8 cellular contexts compared by ENCODE assay signal in the genomic region with DNA sequence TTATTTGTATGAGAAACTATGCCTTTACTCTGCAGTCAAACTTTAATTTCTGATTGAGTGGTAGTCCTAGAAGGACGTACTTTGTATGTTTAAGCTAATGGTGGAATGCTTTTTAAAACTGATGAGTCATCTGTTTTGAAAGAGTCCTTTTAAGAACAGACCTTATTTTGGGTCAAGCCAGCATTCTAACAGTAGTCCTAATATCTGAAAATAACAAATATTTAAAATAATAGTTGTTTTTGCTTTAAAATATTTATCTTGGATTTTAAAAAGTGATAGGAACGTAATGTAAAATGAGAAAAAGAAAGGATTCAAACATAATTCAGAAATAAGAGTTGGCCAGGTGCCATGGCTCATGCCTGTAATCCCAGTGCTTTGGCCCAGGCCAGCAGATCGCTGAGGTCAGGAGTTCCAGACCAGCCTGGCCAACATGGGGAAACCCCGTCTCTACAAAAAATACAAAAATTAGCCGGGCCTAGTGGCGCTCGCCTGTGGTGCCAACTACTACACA. TPM values are rescaled to one million over a fixed set of nuclear protein-coding genes. Genes with fewer than 3 reads are reported as not detected.
DNase-seq lines count a peak whose midpoint lies in the region; ATAC-seq and TF ChIP-seq lines count a peak whose summit lies in the region.

No MANE protein-coding gene starts in this region.

- peak overlapping the region; percentile 93 for H3K4me3 Mint-ChIP-seq in HFFc6
- peak overlapping the region; percentile 97 for H3K4me3 Mint-ChIP-seq in activated B cell treated with CpG ODN at 0.5 μM for 24 hours
- H3K4me3 Mint-ChIP-seq in stimulated activated memory B cell treated with anti-CD40 and anti-IgM and Interleukin-4, amounts not matched to agents 10 μg/mL and 1 μg/mL and 100 μg/mL, for 72 hours: peak overlapping the region; percentile 36

- intact Hi-C loops in activated B cell treated with CpG ODN at 0.5 μM for 24 hours (cut with micrococcal nuclease): loop anchor here (10.0 kb wide), 1 partner anchor 526 kb away; no protein-coding TSS in a partner anchor

- no peak for ATAC-seq in activated B cell treated with CpG ODN at 0.5 μM for 24 hours (ENCODE audit: low read depth)
- ATAC-seq in stimulated activated memory B cell treated with anti-CD40 and anti-IgM and Interleukin-4, amounts not matched to agents 10 μg/mL and 1 μg/mL and 100 μg/mL, for 72 hours: no peak

- H3K36me3 Mint-ChIP-seq in HFFc6 (ENCODE audit: low read depth) (peaks cover 8% of the 10 kb centered on the region), activated B cell treated with CpG ODN at 0.5 μM for 24 hours (ENCODE audit: low read depth) (peaks cover 23% of the 10 kb centered on the region)
- peaks cover 8% of the 10 kb centered on the region for H3K36me3 Mint-ChIP-seq in stimulated activated memory B cell treated with anti-CD40 and anti-IgM and Interleukin-4, amounts not matched to agents 10 μg/mL and 1 μg/mL and 100 μg/mL, for 72 hours

- H3K4me1 Mint-ChIP-seq in HFFc6 (ENCODE audit: low read depth) (peaks cover 36% of the 10 kb centered on the region), activated B cell treated with CpG ODN at 0.5 μM for 24 hours (peaks cover 30% of the 10 kb centered on the region)
- peaks cover 37% of the 10 kb centered on the region for H3K4me1 Mint-ChIP-seq in stimulated activated memory B cell treated with anti-CD40 and anti-IgM and Interleukin-4, amounts not matched to agents 10 μg/mL and 1 μg/mL and 100 μg/mL, for 72 hours

- POLR2A ChIA-PET in activated B cell treated with CpG ODN at 0.5 μM for 24 hours (lab: Charles Lee): interaction anchor here (1.6 to 3.7 kb wide), 2 partner anchors 9 to 256 kb away, joined by 6 to 45 read pairs; partner anchors contain the start of gene GSK3B

- no peak for TF ChIP-seq CTCF in AG09309 (IDR thresholded peaks at IDR 0.05; ENCODE audit: control insufficient read depth, insufficient read depth, low read depth, low read length, missing control alignments)
- no peak for TF ChIP-seq CTCF in HFFc6 (IDR thresholded peaks at IDR 0.05)
- TF ChIP-seq CTCF in activated B cell treated with CpG ODN at 0.5 μM for 24 hours (IDR thresholded peaks at IDR 0.05): no peak
- TF ChIP-seq CTCF in right atrium auricular region (IDR thresholded peaks at IDR 0.05): no peak

- peaks cover 8% of the 10 kb centered on the region for H3K27me3 Mint-ChIP-seq in HFFc6 (ENCODE audit: insufficient read depth)
- no peaks in the 10 kb centered on the region for H3K27me3 Mint-ChIP-seq in activated B cell treated with CpG ODN at 0.5 μM for 24 hours
- H3K27me3 Mint-ChIP-seq in stimulated activated memory B cell treated with anti-CD40 and anti-IgM and Interleukin-4, amounts not matched to agents 10 μg/mL and 1 μg/mL and 100 μg/mL, for 72 hours: no peaks in the 10 kb centered on the region

- H3K36me3 ChIP-seq in right atrium auricular region: no peaks in the 10 kb centered on the region

- no peaks in the 10 kb centered on the region for H3K27me3 ChIP-seq in right atrium auricular region

- H3K27ac ChIP-seq in right atrium auricular region: peak overlapping the region; percentile 94 to 95

- peaks cover 0 to 14% of the 10 kb centered on the region in 2 donors for H3K4me1 ChIP-seq in right atrium auricular region

- no peaks in the 10 kb centered on the region for H3K9me3 ChIP-seq in right atrium auricular region

- H3K9me3 Mint-ChIP-seq in HFFc6 (no peaks in the 10 kb centered on the region), activated B cell treated with CpG ODN at 0.5 μM for 24 hours (no peaks in the 10 kb centered on the region)
- no peaks in the 10 kb centered on the region for H3K9me3 Mint-ChIP-seq in stimulated activated memory B cell treated with anti-CD40 and anti-IgM and Interleukin-4, amounts not matched to agents 10 μg/mL and 1 μg/mL and 100 μg/mL, for 72 hours

- DNase-seq in AG09309 (ENCODE audit: low read depth) (peak; percentile 28), HFFc6 (peak; percentile 70), activated B cell treated with CpG ODN at 0.5 μM for 24 hours (no peak), right atrium auricular region (ENCODE audit: low spot score) (peak; percentile 62), amniotic stem cell (lab: John Stamatoyannopoulos, UW) (no peak), CD1c-positive myeloid dendritic cell (ENCODE audit: extremely low spot score) (no peak)
- no peak for DNase-seq in stimulated activated CD4-positive, alpha-beta T cell treated with anti-CD3 and anti-CD28 coated beads, Interleukin-4, amount 100 ng/mL, for 24 hours

- H3K27ac Mint-ChIP-seq in HFFc6: peak overlapping the region; percentile 89
- H3K27ac Mint-ChIP-seq in activated B cell treated with CpG ODN at 0.5 μM for 24 hours: no peak overlapping the region
- peak overlapping the region; percentile 90 for H3K27ac Mint-ChIP-seq in stimulated activated memory B cell treated with anti-CD40 and anti-IgM and Interleukin-4, amounts not matched to agents 10 μg/mL and 1 μg/mL and 100 μg/mL, for 72 hours

- CTCF ChIA-PET in activated B cell treated with CpG ODN at 0.5 μM for 24 hours (lab: Charles Lee): interaction anchor here (1.4 kb wide), 1 partner anchor 67 kb away, joined by 3 read pairs; no protein-coding TSS in a partner anchor

- H3K4me3 ChIP-seq in AG09309 (ENCODE audit: control insufficient read depth, low read depth, low read length) (no peak overlapping the region), right atrium auricular region (peak overlapping the region in 1 of 2 donors; percentile 93)

RNA-seq across cellular contexts. Expression of gene LRRC58, which starts 1.3 kb away (rescaled TPM):
- total RNA-seq in HFFc6 (2021; fragmentation: NEBNext Ultra II Directional; extraction: Animal tissue kit (Norgen Biotek cat#: 25700)): 10 to 100 TPM; 14.2 to 17.9 (median 16.3) TPM
- 16.8 and 18.3 TPM in 2 replicates for total RNA-seq in activated B cell treated with CpG ODN at 0.5 μM for 24 hours
- total RNA-seq in right atrium auricular region: 10 to 100 TPM; 15.9 to 17.5 TPM

Comparison
In these comparisons a context has a peak if more than half of its experiments do, and no peak if none do; other contexts are left out.
1. DNase-seq: peak in AG09309 (single experiment), HFFc6 (single experiment) and right atrium auricular region (single experiment); none in activated B cell treated with CpG ODN at 0.5 μM for 24 hours (single experiment), stimulated activated CD4-positive, alpha-beta T cell treated with anti-CD3 and anti-CD28 coated beads, Interleukin-4, amount 100 ng/mL, for 24 hours (single experiment), amniotic stem cell (single experiment) and CD1c-positive myeloid dendritic cell (single experiment).
2. H3K4me3 Mint-ChIP-seq: peak in every context shown above with its lines; median percentile 97 in activated B cell treated with CpG ODN at 0.5 μM for 24 hours; 93 in HFFc6; 36 in stimulated activated memory B cell treated with anti-CD40 and anti-IgM and Interleukin-4, amounts not matched to agents 10 μg/mL and 1 μg/mL and 100 μg/mL, for 72 hours.